18 cellular contexts compared by ENCODE assay signal in genomic region chr12:3571323-3571722, GRCh38.
DNase-seq lines count a peak whose midpoint lies in the region; ATAC-seq and TF ChIP-seq lines count a peak whose summit lies in the region.
"Had no signal": no experiment of that assay in that cellular context is flagged by ENCODE, and none has a peak within 500 bp of the region (broad histone marks: within the 10 kb centered on the region; RNA-seq: fewer than 3 reads in every experiment).

No MANE protein-coding gene starts in this region.

- H3F3A ChIP-seq in GM23338 (replicated peaks; ENCODE audit: low read depth) = no peaks in the 10 kb centered on the region

- H3K36me3 ChIP-seq in GM23338 (ENCODE audit: insufficient read depth) = no peaks in the 10 kb centered on the region
- H3K36me3 ChIP-seq in hepatocyte (replicated peaks; ENCODE audit: insufficient read depth, low read depth) = no peaks in the 10 kb centered on the region
- H3K36me3 ChIP-seq: BE2C had no signal

- CTCF ChIA-PET in CD4-positive, alpha-beta T cell (lab: Charles Lee) = no interaction called here

- no peaks in the 10 kb centered on the region for H3K79me2 ChIP-seq in GM23338 (replicated peaks; ENCODE audit: insufficient read depth)
- H3K79me2 ChIP-seq in hepatocyte = no peaks in the 10 kb centered on the region

- H3K27ac ChIP-seq in GM23338 (ENCODE audit: low read depth) = no peak overlapping the region
- H3K27ac ChIP-seq in hepatocyte = peak overlapping the region; percentile 34
- H3K27ac ChIP-seq in CD4-positive, alpha-beta T cell (ENCODE audit: low read depth, low read length) = no peak overlapping the region
- H3K27ac ChIP-seq: HL-60 had no signal

- intact Hi-C loops in CD4-positive, alpha-beta T cell (cut with DNase I, micrococcal nuclease) = no loop called here

- H3K4me1 Mint-ChIP-seq in GM23338 = peaks cover 14% of the 10 kb centered on the region
- no peaks in the 10 kb centered on the region for H3K4me1 Mint-ChIP-seq in type B pancreatic cell (ENCODE audit: unreplicated experiment)
- no peaks in the 10 kb centered on the region for H3K4me1 Mint-ChIP-seq in CD4-positive, alpha-beta T cell (ENCODE audit: low read depth)
- H3K4me1 Mint-ChIP-seq: CD4-positive, CD25-positive, alpha-beta regulatory T cell had no signal

- TF ChIP-seq CTCF in GM23338 (conservative IDR thresholded peaks at IDR 0.05; ENCODE audit: low read depth in 2 of 2) (no peak), hepatocyte (IDR thresholded peaks at IDR 0.05; ENCODE audit: poor library complexity) (no peak), type B pancreatic cell (conservative IDR thresholded peaks at IDR 0.05) (no peak)
- TF ChIP-seq CTCF in CD4-positive, alpha-beta T cell (IDR thresholded peaks at IDR 0.05) = no peak

- H3K27ac Mint-ChIP-seq in GM23338 (no peak overlapping the region), type B pancreatic cell (peak overlapping the region; percentile 96)
- no peak overlapping the region for H3K27ac Mint-ChIP-seq in CD4-positive, alpha-beta T cell
- H3K27ac Mint-ChIP-seq: HFFc6 had no signal

- H2AFZ ChIP-seq in GM23338 = no peak overlapping the region
- no peak overlapping the region for H2AFZ ChIP-seq in hepatocyte

- H3K4me3 ChIP-seq in GM23338 = no peak overlapping the region
- H3K4me3 ChIP-seq in hepatocyte = no peak overlapping the region

- H3K27me3 ChIP-seq in GM23338 (ENCODE audit: insufficient read depth) (no peaks in the 10 kb centered on the region), hepatocyte (peaks cover 7% of the 10 kb centered on the region)
- H3K27me3 ChIP-seq in CD4-positive, alpha-beta T cell (ENCODE audit: control insufficient read depth, insufficient read depth, low read length) = no peaks in the 10 kb centered on the region
- H3K27me3 ChIP-seq: BE2C had no signal

- H3K4me3 Mint-ChIP-seq in GM23338 = no peak overlapping the region
- H3K4me3 Mint-ChIP-seq in type B pancreatic cell = peak overlapping the region; percentile 54
- no peak overlapping the region for H3K4me3 Mint-ChIP-seq in CD4-positive, alpha-beta T cell
- H3K4me3 Mint-ChIP-seq: CD4-positive, CD25-positive, alpha-beta regulatory T cell; HFFc6 had no signal

- no peak for DNase-seq in GM23338 (ENCODE audit: low spot score)
- DNase-seq in NCI-H69 (lab: John Stamatoyannopoulos, UW) = peak; percentile 47
- peak; percentile 49 for DNase-seq in hepatocyte (ENCODE audit: low spot score)
- DNase-seq in type B pancreatic cell (ENCODE audit: extremely low spot score, unreplicated experiment) = no peak
- no peak for DNase-seq in CD4-positive, alpha-beta T cell
- DNase-seq in cortex of kidney (lab: John Stamatoyannopoulos, UW) = no peak
- DNase-seq: ACHN; BE2C; C1 segment of cervical spinal cord; CD4-positive, CD25-positive, alpha-beta regulatory T cell; DMS153; DMS79; GF-D8; GOT3; H7; HFFc6 had no signal

- H3K9me3 ChIP-seq in hepatocyte (ENCODE audit: low read depth) = no peaks in the 10 kb centered on the region
- no peaks in the 10 kb centered on the region for H3K9me3 ChIP-seq in CD4-positive, alpha-beta T cell (ENCODE audit: control insufficient read depth, low read length)
- H3K9me3 ChIP-seq: BE2C had no signal

- H3K9me2 ChIP-seq in GM23338 (ENCODE audit: insufficient read depth) (0 out of 2 replicates have a peak, but pooled peaks cover 4% of the 10 kb centered on the region), hepatocyte (replicated peaks; ENCODE audit: insufficient read depth) (no peaks in the 10 kb centered on the region)

- no peaks in the 10 kb centered on the region for H3K9me3 Mint-ChIP-seq in GM23338
- H3K9me3 Mint-ChIP-seq in type B pancreatic cell = no peaks in the 10 kb centered on the region
- H3K9me3 Mint-ChIP-seq in CD4-positive, alpha-beta T cell = no peaks in the 10 kb centered on the region
- H3K9me3 Mint-ChIP-seq: HFFc6 had no signal

- POLR2A ChIA-PET in CD4-positive, alpha-beta T cell (lab: Charles Lee) = no interaction called here

- H3K36me3 Mint-ChIP-seq in GM23338 (ENCODE audit: low read depth) (no peaks in the 10 kb centered on the region), type B pancreatic cell (no peaks in the 10 kb centered on the region)
- H3K36me3 Mint-ChIP-seq in CD4-positive, alpha-beta T cell (ENCODE audit: low read depth) = no peaks in the 10 kb centered on the region
- H3K36me3 Mint-ChIP-seq: CD4-positive, CD25-positive, alpha-beta regulatory T cell had no signal

- H3K27me3 Mint-ChIP-seq in GM23338 (ENCODE audit: insufficient read depth, low read depth, poor library complexity) = peaks cover 4% of the 10 kb centered on the region
- H3K27me3 Mint-ChIP-seq in type B pancreatic cell = peaks cover 31% of the 10 kb centered on the region
- H3K27me3 Mint-ChIP-seq in CD4-positive, alpha-beta T cell = peaks cover 8% of the 10 kb centered on the region

- H3K4me1 ChIP-seq in GM23338 (ENCODE audit: insufficient read depth) = no peaks in the 10 kb centered on the region
- H3K4me1 ChIP-seq in hepatocyte (ENCODE audit: insufficient read depth) = no peaks in the 10 kb centered on the region
- H3K4me1 ChIP-seq: BE2C had no signal

- WGBS in hepatocyte (ENCODE audit: low lambda C conversion rate, missing lambda C conversion rate) = 33% methylated on average over 1 of the region's 1 CpG

- peak; percentile 56 for ATAC-seq in GM23338
- no peak for ATAC-seq in CD4-positive, alpha-beta T cell (ENCODE audit: poor library complexity)
- ATAC-seq: HCT116 had no signal

- H4K20me1 ChIP-seq in GM23338 (replicated peaks; ENCODE audit: insufficient read depth) = no peaks in the 10 kb centered on the region
- H4K20me1 ChIP-seq in hepatocyte (ENCODE audit: insufficient read depth, poor library complexity, severe bottlenecking) = no peaks in the 10 kb centered on the region

- no peak overlapping the region for H3K4me2 ChIP-seq in GM23338
- peak overlapping the region; percentile 30 for H3K4me2 ChIP-seq in hepatocyte

TF ChIP-seq in GM23338, 12 proteins besides CTCF, POLR2A, EP300 and RAD21 (continues in another document):
- TF ChIP-seq POLR2AphosphoS5 (IDR thresholded peaks at IDR 0.05; ENCODE audit: low read depth) (no peak), CREB1 (CRISPR knock-in tag; IDR thresholded peaks at IDR 0.05; ENCODE audit: low read depth) (no peak), NANOG (IDR thresholded peaks at IDR 0.05; ENCODE audit: borderline replicate concordance) (no peak), STAT1 (IDR thresholded peaks at IDR 0.05; ENCODE audit: unreplicated experiment) (no peak), ZNF331 (CRISPR knock-in tag; IDR thresholded peaks at IDR 0.05; ENCODE audit: low read depth) (no peak), EZH2phosphoT487 (IDR thresholded peaks at IDR 0.05; ENCODE audit: unreplicated experiment) (no peak), JUNB (IDR thresholded peaks at IDR 0.05; ENCODE audit: unreplicated experiment) (no peak), EZH2 (IDR thresholded peaks at IDR 0.05; ENCODE audit: low read depth, unreplicated experiment) (no peak)
- TF ChIP-seq, protein P1, sequence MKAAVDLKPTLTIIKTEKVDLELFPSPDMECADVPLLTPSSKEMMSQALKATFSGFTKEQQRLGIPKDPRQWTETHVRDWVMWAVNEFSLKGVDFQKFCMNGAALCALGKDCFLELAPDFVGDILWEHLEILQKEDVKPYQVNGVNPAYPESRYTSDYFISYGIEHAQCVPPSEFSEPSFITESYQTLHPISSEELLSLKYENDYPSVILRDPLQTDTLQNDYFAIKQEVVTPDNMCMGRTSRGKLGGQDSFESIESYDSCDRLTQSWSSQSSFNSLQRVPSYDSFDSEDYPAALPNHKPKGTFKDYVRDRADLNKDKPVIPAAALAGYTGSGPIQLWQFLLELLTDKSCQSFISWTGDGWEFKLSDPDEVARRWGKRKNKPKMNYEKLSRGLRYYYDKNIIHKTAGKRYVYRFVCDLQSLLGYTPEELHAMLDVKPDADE (IDR thresholded peaks at IDR 0.05) = no peak

Comparison
In these comparisons a context has a peak if more than half of its experiments do, and no peak if none do; other contexts are left out.
1. DNase-seq: peak in NCI-H69 (single experiment) and hepatocyte (single experiment); none in GM23338 (single experiment), type B pancreatic cell (single experiment), CD4-positive, alpha-beta T cell (0 of 10) and cortex of kidney (single experiment).